ENCODE assay signal across 8 cellular contexts in the genomic region with DNA sequence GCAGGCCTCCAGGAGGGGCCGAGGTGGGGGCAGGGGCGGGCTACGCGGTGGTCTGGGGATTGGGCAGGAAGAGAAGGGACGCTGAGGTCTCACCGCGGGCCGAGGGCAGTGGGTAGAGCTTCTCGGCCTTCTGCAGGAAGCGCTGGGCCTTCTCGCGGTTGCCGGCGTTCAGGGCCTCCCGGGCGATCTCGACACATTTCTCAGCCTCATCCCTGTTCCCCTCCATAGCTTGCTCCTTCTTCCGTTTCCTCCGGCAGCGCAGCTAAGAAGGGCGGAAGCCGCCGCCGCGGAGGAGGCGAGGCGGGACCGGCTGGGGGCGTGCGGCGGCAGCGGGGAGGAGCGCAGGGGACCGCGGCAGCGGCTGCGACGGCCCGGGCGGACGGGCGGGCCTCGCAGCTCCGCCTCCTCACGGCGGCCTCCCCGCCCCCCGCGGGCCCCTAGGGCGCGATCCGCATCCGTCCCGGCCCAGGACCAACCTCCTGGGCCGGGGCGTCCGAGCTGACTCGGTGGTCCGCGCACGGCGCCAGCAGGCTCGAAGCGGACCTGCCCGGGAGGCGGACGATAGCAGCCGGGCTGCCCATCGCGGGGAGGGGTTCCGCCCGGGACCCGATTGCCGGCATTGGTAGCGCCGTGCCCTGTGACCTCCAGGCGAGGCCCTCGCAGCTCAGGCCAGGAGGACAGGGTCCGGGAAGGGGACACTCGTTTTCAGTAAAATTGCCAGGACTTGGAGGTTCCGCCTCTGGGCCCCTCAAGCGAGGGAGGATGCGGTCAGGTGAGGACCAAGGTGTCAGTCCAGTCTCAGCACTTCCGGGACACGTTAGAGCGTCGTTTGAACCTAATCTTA. TPM values are rescaled to one million over a fixed set of nuclear protein-coding genes. Genes with fewer than 3 reads are reported as not detected.
A peak's percentile ranks its signal among the peaks of the same experiment; 100 is the strongest.
DNase-seq lines count a peak whose midpoint lies in the region; ATAC-seq, FAIRE-seq and TF ChIP-seq lines count a peak whose summit lies in the region.

Gene DNAJB14 (minus strand): TSS at position 273 of the 844 bp plus-strand sequence. CDS start 47 bp downstream, at position 226.

- dilution Hi-C loops in keratinocyte (cut with MboI; ENCODE audit: extremely low pct_ligation_motif_present, low sequenced_read_pairs) = no loop called here

- H4K20me1 ChIP-seq in keratinocyte (ENCODE audit: control insufficient read depth, extremely low read depth, insufficient read depth, low read length) = peaks cover 3% of the 10 kb centered on the region

- H3K4me3 ChIP-seq in keratinocyte (ENCODE audit: control insufficient read depth in 2 of 3, extremely low read depth in 1 of 3, insufficient read depth in 2 of 3, low read depth in 1 of 3, low read length in 3 of 3) = peak within 1 kb of the TSS; percentile 85 to 89 (median 86)

- peak within 1 kb of the TSS; percentile 99 for H3K4me2 ChIP-seq in keratinocyte (ENCODE audit: control insufficient read depth, extremely low read depth, insufficient read depth, low read depth, low read length)

- DNase-seq in NCI-H526 (lab: John Stamatoyannopoulos, UW) = peak; percentile 6 to 72
- DNase-seq in NCI-H526 treated with DMSO at 0.1 percent for 48 hours (lab: John Stamatoyannopoulos, UW) = no peak
- peak; percentile 38 for DNase-seq in NCI-H2171 (lab: John Stamatoyannopoulos, UW)
- peak; percentile 47 to 74 (median 61) for DNase-seq in activated CD4-positive, CD25-positive, alpha-beta regulatory T cell (lab: John Stamatoyannopoulos, UW)
- DNase-seq in central memory CD4-positive, alpha-beta T cell = peak; percentile 83
- no peak for DNase-seq in keratinocyte (ENCODE audit: low read depth, low spot score)
- peak; percentile 66 to 71 for DNase-seq in stimulated activated CD4-positive, alpha-beta T cell treated with anti-CD3 and anti-CD28 coated beads, Interleukin-15, amount 100 ng/mL, for 1 hour (ENCODE audit: low read depth in 1 of 2, low spot score in 1 of 2)

- peak within 1 kb of the TSS; percentile 89 for H2AFZ ChIP-seq in keratinocyte (ENCODE audit: control insufficient read depth, low read length)

- H3K36me3 ChIP-seq in keratinocyte (ENCODE audit: control insufficient read depth in 2 of 2, extremely low read depth in 1 of 2, insufficient read depth in 2 of 2, low read length in 2 of 2) = peaks cover 1 to 16% of the 10 kb centered on the region in 2 experiments

- peak within 1 kb of the TSS; percentile 82 for H3K9ac ChIP-seq in keratinocyte (ENCODE audit: control insufficient read depth, extremely low read depth, insufficient read depth, low read length)

- TF ChIP-seq CTCF in keratinocyte (optimal IDR thresholded peaks at IDR 0.05 in 1 of 3, IDR thresholded peaks at IDR 0.05 in 1 of 3, conservative IDR thresholded peaks at IDR 0.05 in 1 of 3; ENCODE audit: extremely low read depth in 1 of 3, insufficient read depth in 2 of 3, low read length in 3 of 3) = no peak

- H3K4me1 ChIP-seq in keratinocyte (ENCODE audit: control insufficient read depth, extremely low read depth, insufficient read depth, low read length) = peaks cover 38% of the 10 kb centered on the region

- H3K27ac ChIP-seq in keratinocyte (ENCODE audit: control insufficient read depth, insufficient read depth, low read length) = peak within 1 kb of the TSS; percentile 77

- FAIRE-seq in keratinocyte (lab: Jason Lieb, UNC) = no peak

- H3K27me3 ChIP-seq in keratinocyte (ENCODE audit: control insufficient read depth, extremely low read depth, insufficient read depth, low read length) = no peaks in the 10 kb centered on the region

- H3K9me3 ChIP-seq in keratinocyte (ENCODE audit: control insufficient read depth, low read depth, low read length) = no peaks in the 10 kb centered on the region

- ATAC-seq in HG02885 (IDR thresholded peaks at IDR 0.05; ENCODE audit: poor library complexity, unreplicated experiment) = peak; percentile 46

- no peaks in the 10 kb centered on the region for H3K9me1 ChIP-seq in keratinocyte (ENCODE audit: control insufficient read depth, extremely low read depth, insufficient read depth, low read length)

- peaks cover 69% of the 10 kb centered on the region for H3K79me2 ChIP-seq in keratinocyte (ENCODE audit: control insufficient read depth, insufficient read depth, low read length)

RNA-seq across cellular contexts. Expression of gene DNAJB14, which starts in this region (rescaled TPM):
- 10.7 to 17.9 TPM (median 17.1 TPM) in 3 replicates for polyA plus RNA-seq in keratinocyte
- polyA plus RNA-seq in keratinocyte (2011; ENCODE audit: low read depth) = 54.1 TPM
- 5.5 and 7.8 TPM in 2 replicates for polyA plus RNA-seq in keratinocyte (2011; cell fraction: cytosol; rRNA removed)
- 30.1 and 33.6 TPM in 2 replicates for polyA plus RNA-seq in keratinocyte (2011; cell fraction: nucleus; rRNA removed)
- polyA plus RNA-seq in keratinocyte (2012; ENCODE audit: low replicate concordance) = 32.6 and 33.5 TPM in 2 replicates
- 1.2 to 28.1 TPM (median 19.5 TPM) in 3 replicates for polyA minus RNA-seq in keratinocyte
- 27.0 TPM for polyA minus RNA-seq in keratinocyte (2011; cell fraction: cytosol; rRNA and poly(A)+ RNA removed)
- 27.6 and 48.1 TPM in 2 replicates for polyA minus RNA-seq in keratinocyte (2011; cell fraction: nucleus; rRNA and poly(A)+ RNA removed)

Comparison
In these comparisons a context has a peak if more than half of its experiments do, and no peak if none do; other contexts are left out.
1. DNase-seq: peak in NCI-H526 (2 of 2), NCI-H2171 (single experiment), activated CD4-positive, CD25-positive, alpha-beta regulatory T cell (4 of 4), central memory CD4-positive, alpha-beta T cell (single experiment) and stimulated activated CD4-positive, alpha-beta T cell treated with anti-CD3 and anti-CD28 coated beads, Interleukin-15, amount 100 ng/mL, for 1 hour (2 of 2); none in NCI-H526 treated with DMSO at 0.1 percent for 48 hours (single experiment) and keratinocyte (single experiment).